1 cellular context compared by ENCODE assay signal in genomic region chr6:125787791-125788190, GRCh38.
TF ChIP-seq lines count a peak whose summit lies in the region.

No MANE protein-coding gene starts in this region.

TF ChIP-seq in SK-N-SH treated with all-trans-retinoic acid at 6 μM for 48 hours, 23 proteins besides CTCF, POLR2A, EP300 and RAD21 (continued from another document):
- TF ChIP-seq POU6F1 (CRISPR knock-in tag; IDR thresholded peaks at IDR 0.05; ENCODE audit: borderline replicate concordance, low read depth) (no peak), BACH2 (CRISPR knock-in tag; IDR thresholded peaks at IDR 0.05; ENCODE audit: borderline replicate concordance) (no peak)
